18 cellular contexts compared by ENCODE assay signal in genomic region chr14:73105727-73106126, GRCh38.
"Had no signal": no experiment of that assay in that cellular context is flagged by ENCODE, and none has a peak within 500 bp of the region (broad histone marks: within the 10 kb centered on the region; RNA-seq: fewer than 3 reads in every experiment).

No MANE protein-coding gene starts in this region.

- H3K36me3 ChIP-seq: uterus had no signal

- ATAC-seq: foreskin keratinocyte; naive thymus-derived CD8-positive, alpha-beta T cell; pancreas; right cardiac atrium had no signal

- H3K4me1 Mint-ChIP-seq: endodermal cell, neural crest cell had no signal

- H3K4me1 ChIP-seq: foreskin keratinocyte, pancreas, tibial artery, upper lobe of left lung, uterus had no signal

- H3K27me3 Mint-ChIP-seq: naive thymus-derived CD8-positive, alpha-beta T cell; progenitor cell of endocrine pancreas had no signal

- DNase-seq: effector CD4-positive, alpha-beta T cell; endodermal cell; erythroblast; foreskin keratinocyte; naive thymus-derived CD8-positive, alpha-beta T cell; nucleus accumbens; pancreas; right cardiac atrium; small intestine; stimulated activated CD4-positive, alpha-beta T cell treated with anti-CD3 and anti-CD28 coated beads, Interleukin-12 subunit alpha, Interleukin-12 subunit beta, amount 100 ng/mL, for 4 hours; stimulated activated naive CD4-positive, alpha-beta T cell treated with Interleukin-2 at 50 U/mL for 16 hours; tibial artery; upper lobe of left lung; uterus had no signal

- H3K27ac ChIP-seq: coronary artery, foreskin keratinocyte, pancreas, tibial artery, upper lobe of left lung, uterus had no signal

- H3K27me3 ChIP-seq: foreskin keratinocyte, pancreas, tibial artery, upper lobe of left lung, uterus had no signal

- FAIRE-seq: endothelial cell of umbilical vein, small intestine had no signal

- H3K9me3 Mint-ChIP-seq: endodermal cell; naive thymus-derived CD8-positive, alpha-beta T cell; neural crest cell had no signal

- H3K9me3 ChIP-seq: pancreas, tibial artery, upper lobe of left lung, uterus had no signal

- H3K4me3 ChIP-seq: coronary artery, pancreas, tibial artery, upper lobe of left lung, uterus had no signal

- H3K4me3 Mint-ChIP-seq: endodermal cell; naive thymus-derived CD8-positive, alpha-beta T cell; neural crest cell had no signal
